Comparison of ENCODE assay signal across 8 cellular contexts in the genomic region with DNA sequence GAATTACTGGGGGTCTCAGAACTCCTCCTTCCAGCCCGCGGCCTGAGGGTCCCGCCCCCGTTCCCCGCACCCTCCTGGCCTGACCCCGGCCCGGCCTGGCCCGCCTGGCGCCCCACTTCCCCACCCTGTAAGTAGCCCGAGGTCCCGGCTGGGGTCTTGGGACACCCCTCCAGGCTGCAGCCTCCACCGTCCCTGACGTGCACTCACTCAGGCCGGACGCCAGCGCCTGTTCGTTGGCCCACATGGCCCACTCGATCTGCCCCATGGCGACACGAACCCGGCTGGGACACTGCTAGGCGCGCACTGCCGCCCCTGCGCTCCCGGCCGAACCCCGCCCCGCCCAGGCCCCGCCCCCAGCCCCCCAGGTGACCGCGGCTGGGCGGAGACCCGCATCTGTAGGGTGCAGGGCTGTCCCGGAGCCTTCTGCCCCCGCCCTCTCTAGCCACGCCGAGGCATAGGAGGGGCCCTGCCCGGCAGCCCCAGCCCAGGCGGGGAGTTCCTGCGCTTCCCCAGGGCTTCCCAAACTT. TPM values are rescaled to one million over a fixed set of nuclear protein-coding genes. Genes with fewer than 3 reads are reported as not detected.
DNase-seq lines count a peak whose midpoint lies in the region; ATAC-seq and TF ChIP-seq lines count a peak whose summit lies in the region.

Gene CYBA (minus strand): TSS at position 305 of the 527 bp plus-strand sequence. CDS start 40 bp downstream, at position 265.

- H3K79me2 ChIP-seq in OCI-LY3 (ENCODE audit: low read length): peaks cover 38% of the 10 kb centered on the region

- H2BK5ac ChIP-seq in neuronal stem cell (ENCODE audit: low read length): peak within 1 kb of the TSS; percentile 75

- peaks cover 18% of the 10 kb centered on the region for H3K79me1 ChIP-seq in neuronal stem cell (ENCODE audit: low read depth, low read length)

- peak within 1 kb of the TSS; percentile 90 for H2AK5ac ChIP-seq in neuronal stem cell (ENCODE audit: low read depth, low read length)

- no CpG with 5 or more reads among the region's 41 CpGs for WGBS in neuronal stem cell (ENCODE audit: extremely low coverage in 2 of 2, insufficient read length in 2 of 2, insufficient replicate concordance in 1 of 2), 2 donors

- H3K9me3 ChIP-seq in OCI-LY3 (ENCODE audit: insufficient read depth, low read length): no peaks in the 10 kb centered on the region
- H3K9me3 ChIP-seq in neuronal stem cell (replicated peaks in 1 of 2; ENCODE audit: control insufficient read depth in 2 of 2, insufficient read depth in 1 of 2, low read depth in 1 of 2, low read length in 2 of 2): no peaks in the 10 kb centered on the region

- H3K27me3 ChIP-seq in OCI-LY3 (ENCODE audit: low read depth, low read length): no peaks in the 10 kb centered on the region
- H3K27me3 ChIP-seq in neuronal stem cell (ENCODE audit: control insufficient read depth in 3 of 3, insufficient read depth in 3 of 3, low read depth in 1 of 3, low read length in 3 of 3): no peaks in the 10 kb centered on the region

- H2BK120ac ChIP-seq in neuronal stem cell (ENCODE audit: low read depth, low read length): peak within 1 kb of the TSS; percentile 72

- DNase-seq in NCI-H510A treated with DMSO at 0.1 percent for 48 hours (lab: John Stamatoyannopoulos, UW) (peak; percentile 21), NCI-H510A (lab: John Stamatoyannopoulos, UW) (no peak), activated T-helper 1 cell treated with Interleukin-2 at 50 U/mL for 16 hours (ENCODE audit: low read depth) (peak; percentile 72), fibroblast of the conjunctiva (ENCODE audit: low read depth) (peak; percentile 18), neuronal stem cell (ENCODE audit: low spot score) (peak; percentile 44), substantia nigra (lab: John Stamatoyannopoulos, UW) (peak in 27 of 49 donors; percentile 6 to 68 (median 30))

- peak within 1 kb of the TSS; percentile 99 for H3K23ac ChIP-seq in neuronal stem cell (ENCODE audit: low read depth, low read length, poor library complexity)

- peaks cover 48% of the 10 kb centered on the region for H3K36me3 ChIP-seq in OCI-LY3 (replicated peaks; ENCODE audit: low read depth, low read length)
- H3K36me3 ChIP-seq in neuronal stem cell (replicated peaks in 1 of 2; ENCODE audit: control insufficient read depth in 2 of 2, insufficient read depth in 2 of 2, low read length in 2 of 2): peaks cover 25 to 49% of the 10 kb centered on the region in 2 donors

- H4K91ac ChIP-seq in neuronal stem cell (ENCODE audit: low read depth, low read length, poor library complexity): no peak within 1 kb of the TSS

- H3K4ac ChIP-seq in neuronal stem cell (ENCODE audit: low read length): peak within 1 kb of the TSS; percentile 53

- H3K27ac ChIP-seq in OCI-LY3 (ENCODE audit: low read length) (peak within 1 kb of the TSS; percentile 97), neuronal stem cell (replicated peaks; ENCODE audit: low read length) (peak within 1 kb of the TSS; percentile 67), substantia nigra (ENCODE audit: low read depth, low read length, poor library complexity, severe bottlenecking) (peak within 1 kb of the TSS; percentile 66)

- H3K14ac ChIP-seq in neuronal stem cell (ENCODE audit: low read length): peak within 1 kb of the TSS; percentile 96

- H2BK12ac ChIP-seq in neuronal stem cell (ENCODE audit: low read length): peak within 1 kb of the TSS; percentile 73

- TF ChIP-seq CTCF in OCI-LY3 (IDR thresholded peaks at IDR 0.05; ENCODE audit: low read depth, low read length): no peak

- H3K4me1 ChIP-seq in OCI-LY3 (ENCODE audit: low read length) (peaks cover 34% of the 10 kb centered on the region), neuronal stem cell (ENCODE audit: control insufficient read depth in 2 of 2, insufficient read depth in 1 of 2, low read depth in 1 of 2, low read length in 2 of 2) (peaks cover 14 to 17% of the 10 kb centered on the region in 2 donors)

- H2AFZ ChIP-seq in OCI-LY3 (ENCODE audit: low read depth, low read length): no peak within 1 kb of the TSS
- peak within 1 kb of the TSS; percentile 68 for H2AFZ ChIP-seq in neuronal stem cell (ENCODE audit: low read length)

- H3K4me3 ChIP-seq in OCI-LY3 (ENCODE audit: low read length): peak within 1 kb of the TSS; percentile 99
- H3K4me3 ChIP-seq in neuronal stem cell (ENCODE audit: low read length in 2 of 2): peak within 1 kb of the TSS; percentile 47 to 92

- peak within 1 kb of the TSS; percentile 98 for H3K18ac ChIP-seq in neuronal stem cell (ENCODE audit: low read length)

- H3K4me2 ChIP-seq in OCI-LY3 (ENCODE audit: low read length) (peak within 1 kb of the TSS; percentile 99), neuronal stem cell (ENCODE audit: insufficient read depth, low read length, poor library complexity, severe bottlenecking) (peak within 1 kb of the TSS; percentile 98)

- no peak within 1 kb of the TSS for H4K8ac ChIP-seq in neuronal stem cell (ENCODE audit: low read depth, low read length)

- peaks cover 45% of the 10 kb centered on the region for H4K20me1 ChIP-seq in OCI-LY3 (ENCODE audit: insufficient read depth, low read length)

- H2BK15ac ChIP-seq in neuronal stem cell (ENCODE audit: low read length): peak within 1 kb of the TSS; percentile 89

- H3K9ac ChIP-seq in OCI-LY3 (ENCODE audit: low read length) (peak within 1 kb of the TSS; percentile 98), neuronal stem cell (ENCODE audit: low read depth, low read length, poor library complexity) (peak within 1 kb of the TSS; percentile 99)

- peak; percentile 63 for ATAC-seq in HG02938 (IDR thresholded peaks at IDR 0.05; ENCODE audit: unreplicated experiment)

RNA-seq across cellular contexts. Expression of gene CYBA, which starts in this region (rescaled TPM):
- polyA plus RNA-seq in neuronal stem cell (2013, experiment 1 of 2): 74.4 TPM
- polyA plus RNA-seq in neuronal stem cell (2013, experiment 2 of 2): 71.9 TPM
